In the genomic region with DNA sequence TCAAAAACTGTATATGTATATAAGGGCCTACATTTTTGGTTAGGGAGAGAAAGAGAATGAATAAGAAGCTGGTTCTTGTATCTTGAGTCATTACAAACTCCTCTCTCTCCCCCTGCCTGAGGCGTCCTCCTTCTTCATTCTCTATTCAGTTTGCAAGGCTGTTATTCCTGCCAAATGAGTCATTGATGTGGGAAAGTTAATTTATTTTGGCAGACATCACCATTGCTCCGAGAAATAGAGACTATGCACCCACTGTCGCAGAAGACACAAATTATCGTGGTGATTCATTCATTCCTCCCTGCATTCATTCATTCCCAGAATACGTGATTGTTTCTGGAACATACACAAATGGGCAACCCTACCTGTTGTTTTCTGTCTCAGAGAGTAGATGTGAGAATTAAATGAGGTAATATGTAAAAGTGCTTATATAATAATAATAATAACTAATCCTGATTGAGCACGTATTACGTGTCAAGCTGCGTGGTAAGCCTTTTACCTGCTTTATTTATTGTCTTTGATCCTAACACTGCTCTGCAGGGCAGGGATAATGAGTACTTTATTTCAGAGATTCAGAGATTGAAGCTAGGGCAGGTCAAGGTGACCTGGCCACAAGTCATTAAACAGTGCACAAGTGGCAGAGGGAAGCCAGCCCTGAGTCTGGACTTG, we compare ENCODE assay signal across 13 cellular contexts.
A peak's percentile ranks its signal among the peaks of the same experiment; 100 is the strongest.
DNase-seq lines count a peak whose midpoint lies in the region; ATAC-seq and TF ChIP-seq lines count a peak whose summit lies in the region.
"Had no signal": no experiment of that assay in that cellular context is flagged by ENCODE, and none has a peak within 500 bp of the region (broad histone marks: within the 10 kb centered on the region; RNA-seq: fewer than 3 reads in every experiment).

No MANE protein-coding gene starts in this region.

- H3K79me2 ChIP-seq in PC-9 (ENCODE audit: low read depth): no peaks in the 10 kb centered on the region

- CTCF ChIA-PET in PC-9 (lab: Charles Lee): interaction anchor here (0.6 kb wide), 1 partner anchor 1848 kb away, joined by 7 read pairs; no protein-coding TSS in a partner anchor

- H3K27ac ChIP-seq in PC-9 (peak overlapping the region; percentile 78), epithelial cell of prostate (no peak overlapping the region)

- ATAC-seq in HG02884 (IDR thresholded peaks at IDR 0.05; ENCODE audit: unreplicated experiment) (no peak), HG02798 (IDR thresholded peaks at IDR 0.05; ENCODE audit: poor library complexity, unreplicated experiment) (no peak)
- ATAC-seq: stimulated activated naive CD8-positive, alpha-beta T cell treated with anti-CD3 and anti-CD28 coated beads, Interleukin-15, Interleukin-2, amounts not matched to agents 100 U/mL and 50 U/mL, for 24 hours had no signal

- H3K9me2 ChIP-seq in PC-9 (ENCODE audit: insufficient read depth): no peaks in the 10 kb centered on the region

- no peak for TF ChIP-seq CTCF in AG09309 (IDR thresholded peaks at IDR 0.05; ENCODE audit: control insufficient read depth, insufficient read depth, low read depth, low read length, missing control alignments)
- TF ChIP-seq CTCF in PC-9 (conservative IDR thresholded peaks at IDR 0.05): no peak

- H3K36me3 ChIP-seq in PC-9 (ENCODE audit: low read depth): no peaks in the 10 kb centered on the region

- intact Hi-C loops in PC-9 (cut with micrococcal nuclease; ENCODE audit: unreplicated experiment): loop anchor here (2.0 to 10.0 kb wide), 2 partner anchors 37 to 375 kb away; no protein-coding TSS in a partner anchor

- no TSS peak for BruUV-seq in PC-9 (replicated peaks; lab: Mats Ljungman, UMichigan)

- DNase-seq in AG09309 (ENCODE audit: low read depth) (peak; percentile 95), PC-9 (peak; percentile 63 to 95), epithelial cell of prostate (ENCODE audit: low read depth, low spot score) (peak; percentile 92), non-pigmented ciliary epithelial cell (ENCODE audit: low read depth) (peak; percentile 92), NCI-H345 (lab: John Stamatoyannopoulos, UW) (no peak), NOMO-1 (lab: John Stamatoyannopoulos, UW; ENCODE audit: unreplicated experiment in 2 of 2) (no peak)
- DNase-seq: activated CD4-positive, alpha-beta T cell treated with anti-CD3 and anti-CD28 coated beads, Interleukin-2, amount 50 U/mL, for 4 hours; CD4-positive, CD25-positive, alpha-beta regulatory T cell; KBM-7; small intestine; stimulated activated naive CD8-positive, alpha-beta T cell treated with anti-CD3 and anti-CD28 coated beads, Interleukin-15, Interleukin-2, amounts not matched to agents 100 U/mL and 50 U/mL, for 24 hours had no signal

- POLR2A ChIA-PET in PC-9 (lab: Charles Lee; ENCODE audit: unreplicated experiment): no interaction called here

- peak overlapping the region; percentile 53 for H3K4me2 ChIP-seq in PC-9

- H3K4me3 ChIP-seq in AG09309 (ENCODE audit: control insufficient read depth, low read depth, low read length): no peak overlapping the region
- no peak overlapping the region for H3K4me3 ChIP-seq in PC-9

- H2AFZ ChIP-seq in PC-9: no peak overlapping the region

- no peaks in the 10 kb centered on the region for H3K9me3 ChIP-seq in PC-9 (ENCODE audit: insufficient read depth, low read depth)

- no peaks in the 10 kb centered on the region for H4K20me1 ChIP-seq in PC-9 (ENCODE audit: insufficient read depth)

- peaks cover 35% of the 10 kb centered on the region for H3K4me1 ChIP-seq in PC-9 (replicated peaks; ENCODE audit: insufficient read depth)

- peaks cover 34% of the 10 kb centered on the region for H3F3A ChIP-seq in PC-9 (ENCODE audit: insufficient read depth, low read depth)

- H3K27me3 ChIP-seq in PC-9 (ENCODE audit: insufficient read depth, low read depth): no peaks in the 10 kb centered on the region

Comparison
In these comparisons a context has a peak if more than half of its experiments do, and no peak if none do; other contexts are left out.
1. DNase-seq: peak in AG09309 (single experiment), PC-9 (2 of 2), epithelial cell of prostate (single experiment) and non-pigmented ciliary epithelial cell (single experiment); none in NCI-H345 (single experiment) and NOMO-1 (0 of 2).